Comparison of ENCODE assay signal across 23 cellular contexts in the genomic region with DNA sequence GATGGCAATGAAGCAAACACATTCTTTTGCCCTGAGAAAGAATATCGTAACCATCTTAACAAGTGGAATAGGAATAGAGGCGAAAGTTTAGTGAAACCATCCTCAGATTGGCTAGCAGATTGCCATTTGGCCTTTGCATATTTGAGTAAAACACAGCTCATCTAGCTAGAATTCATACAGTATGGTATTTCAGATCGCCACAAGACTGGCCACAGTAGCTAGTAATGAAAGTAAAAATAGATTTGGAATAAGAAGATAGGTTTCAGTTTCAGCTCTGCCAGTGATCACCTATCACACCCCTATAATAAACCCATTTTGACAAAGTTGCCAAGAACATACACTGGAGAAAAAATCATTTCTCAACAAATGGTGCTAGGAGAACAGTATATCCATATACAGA.
DNase-seq lines count a peak whose midpoint lies in the region; ATAC-seq and TF ChIP-seq lines count a peak whose summit lies in the region.
"Had no signal": no experiment of that assay in that cellular context is flagged by ENCODE, and none has a peak within 500 bp of the region (broad histone marks: within the 10 kb centered on the region; RNA-seq: fewer than 3 reads in every experiment).

No MANE protein-coding gene starts in this region.

- no peak overlapping the region for H3K4me3 ChIP-seq in GM12865 (ENCODE audit: low read depth, low read length)
- H3K4me3 ChIP-seq: PC-9 had no signal

- no peaks in the 10 kb centered on the region for H3K27me3 Mint-ChIP-seq in activated T-helper 1 cell treated with anti-CD3 and anti-CD28 coated beads, Interleukin-12 subunit alpha, Interleukin-12 subunit beta, Interleukin-2, Interleukin-4 antibody, amounts not matched to agents 30 ng/mL and 10 ng/mL and 1 ng/mL, durations not matched to agents 14 hours and 24 hours and 36 hours (ENCODE audit: insufficient read depth)
- H3K27me3 Mint-ChIP-seq: CD4-positive, alpha-beta T cell; IgD-negative memory B cell; T-cell had no signal

- no peaks in the 10 kb centered on the region for H3K9me3 Mint-ChIP-seq in activated T-helper 1 cell treated with anti-CD3 and anti-CD28 coated beads, Interleukin-12 subunit alpha, Interleukin-12 subunit beta, Interleukin-2, Interleukin-4 antibody, amounts not matched to agents 30 ng/mL and 10 ng/mL and 1 ng/mL, durations not matched to agents 14 hours and 24 hours and 36 hours

- H3K36me3 Mint-ChIP-seq in activated T-helper 1 cell treated with anti-CD3 and anti-CD28 coated beads, Interleukin-12 subunit alpha, Interleukin-12 subunit beta, Interleukin-2, Interleukin-4 antibody, amounts not matched to agents 30 ng/mL and 10 ng/mL and 1 ng/mL, durations not matched to agents 14 hours and 24 hours and 36 hours (ENCODE audit: low read depth): no peaks in the 10 kb centered on the region
- H3K36me3 Mint-ChIP-seq: IgD-negative memory B cell, T-cell had no signal

- H3K4me3 Mint-ChIP-seq in activated T-helper 1 cell treated with anti-CD3 and anti-CD28 coated beads, Interleukin-12 subunit alpha, Interleukin-12 subunit beta, Interleukin-2, Interleukin-4 antibody, amounts not matched to agents 30 ng/mL and 10 ng/mL and 1 ng/mL, durations not matched to agents 14 hours and 24 hours and 36 hours: no peak overlapping the region
- H3K4me3 Mint-ChIP-seq: CD4-positive, alpha-beta T cell; IgD-negative memory B cell; T-cell had no signal

- ATAC-seq in GM18870 (IDR thresholded peaks at IDR 0.05; ENCODE audit: unreplicated experiment) (peak; percentile 66), HG02798 (IDR thresholded peaks at IDR 0.05; ENCODE audit: poor library complexity, unreplicated experiment) (peak; percentile 52), HG03432 (IDR thresholded peaks at IDR 0.05; ENCODE audit: unreplicated experiment) (peak; percentile 57), GM21619 (IDR thresholded peaks at IDR 0.05; ENCODE audit: unreplicated experiment) (no peak)
- ATAC-seq: SK-N-SH treated with all-trans-retinoic acid at 6 μM for 48 hours, T-cell had no signal

- intact Hi-C loops in activated T-helper 1 cell treated with anti-CD3 and anti-CD28 coated beads, Interleukin-12 subunit alpha, Interleukin-12 subunit beta, Interleukin-2, Interleukin-4 antibody, amounts not matched to agents 30 ng/mL and 10 ng/mL and 1 ng/mL, durations not matched to agents 14 hours and 24 hours and 36 hours (cut with micrococcal nuclease): no loop called here

- H3K4me1 Mint-ChIP-seq in activated T-helper 1 cell treated with anti-CD3 and anti-CD28 coated beads, Interleukin-12 subunit alpha, Interleukin-12 subunit beta, Interleukin-2, Interleukin-4 antibody, amounts not matched to agents 30 ng/mL and 10 ng/mL and 1 ng/mL, durations not matched to agents 14 hours and 24 hours and 36 hours (ENCODE audit: low read depth): no peaks in the 10 kb centered on the region
- H3K4me1 Mint-ChIP-seq: IgD-negative memory B cell, T-cell had no signal

- DNase-seq in GM12865 (ENCODE audit: low read depth) (peak; percentile 2), NCI-H2196 treated with DMSO at 0.1 percent for 48 hours (lab: John Stamatoyannopoulos, UW; ENCODE audit: unreplicated experiment) (no peak), NCI-H446 treated with DMSO at 0.1 percent for 48 hours (lab: John Stamatoyannopoulos, UW) (no peak)
- no peak for DNase-seq in activated T-helper 1 cell treated with anti-CD3 and anti-CD28 coated beads, Interleukin-12 subunit alpha, Interleukin-12 subunit beta, Interleukin-2, Interleukin-4 antibody, amounts not matched to agents 30 ng/mL and 10 ng/mL and 1 ng/mL, durations not matched to agents 14 hours and 24 hours and 36 hours (ENCODE audit: low spot score)
- DNase-seq: Caco-2; CD4-positive, alpha-beta T cell; GDM1; H7; Kasumi-1; NCI-H1092 treated with DMSO at 0.1 percent for 48 hours; NCI-H1694; NCI-H2081 treated with DMSO at 0.1 percent for 48 hours; NCI-H510A treated with DMSO at 0.1 percent for 48 hours; NCI-H82; PC-9; SIG-M5; T-cell had no signal

- H3K27ac Mint-ChIP-seq in activated T-helper 1 cell treated with anti-CD3 and anti-CD28 coated beads, Interleukin-12 subunit alpha, Interleukin-12 subunit beta, Interleukin-2, Interleukin-4 antibody, amounts not matched to agents 30 ng/mL and 10 ng/mL and 1 ng/mL, durations not matched to agents 14 hours and 24 hours and 36 hours: no peak overlapping the region
- H3K27ac Mint-ChIP-seq: CD4-positive, alpha-beta T cell; IgD-negative memory B cell; T-cell had no signal

- TF ChIP-seq CTCF in GM12865 (IDR thresholded peaks at IDR 0.05; ENCODE audit: insufficient read depth, low read depth, low read length, missing control alignments): no peak
